ENCODE assay signal across 16 cellular contexts in genomic region chr6:106159531-106159940, GRCh38.
DNase-seq lines count a peak whose midpoint lies in the region; ATAC-seq, FAIRE-seq and TF ChIP-seq lines count a peak whose summit lies in the region.
"Had no signal": no experiment of that assay in that cellular context is flagged by ENCODE, and none has a peak within 500 bp of the region (broad histone marks: within the 10 kb centered on the region; RNA-seq: fewer than 3 reads in every experiment).

No MANE protein-coding gene starts in this region.

- H2BK5ac ChIP-seq in mesenchymal stem cell (ENCODE audit: low read depth, low read length, poor library complexity, severe bottlenecking), result no peak overlapping the region

- H4K91ac ChIP-seq in mesenchymal stem cell (ENCODE audit: low read length), result no peak overlapping the region

- peak overlapping the region; percentile 5 to 80 for H2BK12ac ChIP-seq in mesenchymal stem cell (ENCODE audit: low read length in 2 of 2)

- in situ Hi-C loops in mammary epithelial cell (cut with MboI; ENCODE audit: low sequenced_read_pairs in 2 of 2), result no loop called here

- intact Hi-C loops in mammary epithelial cell (cut with micrococcal nuclease), result no loop called here
- intact Hi-C loops in Calu3 (cut with micrococcal nuclease; ENCODE audit: unreplicated experiment), result no loop called here

- no peaks in the 10 kb centered on the region for H3K4me1 Mint-ChIP-seq in Calu3 (ENCODE audit: low read depth, unreplicated experiment)

- H3K36me3 ChIP-seq in mammary epithelial cell (ENCODE audit: insufficient read depth, low read length) (no peaks in the 10 kb centered on the region), mesenchymal stem cell (ENCODE audit: control insufficient read depth in 1 of 2, insufficient read depth in 2 of 2, low read depth in 1 of 2, low read length in 2 of 2) (no peaks in the 10 kb centered on the region)
- H3K36me3 ChIP-seq: vagina had no signal

- no peaks in the 10 kb centered on the region for H4K20me1 ChIP-seq in mammary epithelial cell (ENCODE audit: insufficient read depth, low read length)

- H3K27me3 ChIP-seq in mammary epithelial cell (ENCODE audit: insufficient read depth, low read length), result no peaks in the 10 kb centered on the region
- no peaks in the 10 kb centered on the region for H3K27me3 ChIP-seq in mesenchymal stem cell (ENCODE audit: control insufficient read depth in 1 of 2, insufficient read depth in 1 of 2, low read length in 2 of 2)
- H3K27me3 ChIP-seq: vagina had no signal

- H3K79me1 ChIP-seq in mesenchymal stem cell (replicated peaks; ENCODE audit: low read length, poor library complexity, severe bottlenecking), result no peaks in the 10 kb centered on the region

- H3K23ac ChIP-seq in mesenchymal stem cell (ENCODE audit: low read length in 2 of 2), result no peak overlapping the region

- no peaks in the 10 kb centered on the region for H3K9me3 Mint-ChIP-seq in Calu3 (ENCODE audit: low read depth, unreplicated experiment)
- H3K9me3 Mint-ChIP-seq: CD8-positive, alpha-beta T cell; T-cell had no signal

- dilution Hi-C loops in mammary epithelial cell (cut with HindIII; ENCODE audit: low sequenced_read_pairs), result no loop called here

- CTCF ChIA-PET in mammary epithelial cell (lab: Charles Lee; ENCODE audit: low non-redundant PET), result no interaction called here
- CTCF ChIA-PET in Calu3 (lab: Charles Lee), result interaction anchor here (0.7 kb wide), 1 partner anchor 565 kb away, joined by 3 read pairs; no protein-coding TSS in a partner anchor

- H3K79me2 ChIP-seq in mammary epithelial cell (ENCODE audit: insufficient read depth, low read length), result no peaks in the 10 kb centered on the region

- H3K9me3 ChIP-seq in mammary epithelial cell (replicated peaks; ENCODE audit: insufficient read depth, low read length) (no peaks in the 10 kb centered on the region), mesenchymal stem cell (ENCODE audit: control insufficient read depth, low read length) (no peaks in the 10 kb centered on the region)
- H3K9me3 ChIP-seq: vagina had no signal

- BruUV-seq in mammary epithelial cell (replicated peaks; lab: Mats Ljungman, UMichigan) (no TSS peak), Calu3 (replicated peaks; lab: Mats Ljungman, UMichigan) (no TSS peak)

- TF ChIP-seq CTCF in mammary epithelial cell (conservative IDR thresholded peaks at IDR 0.05 in 1 of 2, IDR thresholded peaks at IDR 0.05 in 1 of 2; ENCODE audit: extremely low read depth in 1 of 2, insufficient read depth in 1 of 2, low read depth in 1 of 2, low read length in 2 of 2) (no peak), Calu3 (IDR thresholded peaks at IDR 0.05; ENCODE audit: unreplicated experiment) (no peak)

- DNase-seq in AG20443 (ENCODE audit: low spot score) (peak; percentile 93), M059J (ENCODE audit: low read depth) (peak; percentile 99), mammary epithelial cell (peak; percentile 86), mesenchymal stem cell (peak; percentile 74), Calu3 (no peak), inferior parietal cortex (ENCODE audit: extremely low spot score) (no peak), GM12891 (ENCODE audit: insufficient read length, low spot score) (no peak)
- DNase-seq: activated CD4-positive, alpha-beta T cell treated with anti-CD3 and anti-CD28 coated beads, Interleukin-2, amount 50 U/mL, for 1 hour; activated naive CD4-positive, alpha-beta T cell treated with Interleukin-2 at 50 U/mL for 16 hours; CD8-positive, alpha-beta T cell; dermis blood vessel endothelial cell; NCI-H774; T-cell had no signal

- H2BK120ac ChIP-seq in mesenchymal stem cell (ENCODE audit: low read depth, low read length), result no peak overlapping the region

- H3K36me3 Mint-ChIP-seq in Calu3 (ENCODE audit: insufficient read depth, unreplicated experiment), result no peaks in the 10 kb centered on the region
- H3K36me3 Mint-ChIP-seq: CD8-positive, alpha-beta T cell; T-cell had no signal

- no peak overlapping the region for H2AK5ac ChIP-seq in mesenchymal stem cell (ENCODE audit: low read length, severe bottlenecking)

- no peak overlapping the region for H3K4me3 ChIP-seq in mammary epithelial cell (replicated peaks in 1 of 3; ENCODE audit: insufficient read depth in 1 of 3, low read depth in 2 of 3, low read length in 3 of 3)
- H3K4me3 ChIP-seq in mesenchymal stem cell (ENCODE audit: insufficient read depth in 1 of 2, low read depth in 1 of 2, low read length in 2 of 2), result peak overlapping the region in 1 of 2 experiments; percentile 32
- H3K4me3 ChIP-seq: skin epidermis, vagina had no signal

- H3K18ac ChIP-seq in mesenchymal stem cell (ENCODE audit: low read depth in 1 of 2, low read length in 2 of 2), result peak overlapping the region in 1 of 2 experiments; percentile 72

- no peak overlapping the region for H3K4ac ChIP-seq in mesenchymal stem cell (ENCODE audit: low read depth in 1 of 2, low read length in 2 of 2)

- H3K4me1 ChIP-seq in mammary epithelial cell (ENCODE audit: insufficient read depth, low read length) (peaks cover 21% of the 10 kb centered on the region), mesenchymal stem cell (ENCODE audit: control insufficient read depth, insufficient read depth, low read depth, low read length) (peaks cover 24% of the 10 kb centered on the region)
- H3K4me1 ChIP-seq: vagina had no signal

- H3K4me2 ChIP-seq in mammary epithelial cell (ENCODE audit: insufficient read depth, low read depth, low read length), result peak overlapping the region; percentile 51
- no peak overlapping the region for H3K4me2 ChIP-seq in mesenchymal stem cell (ENCODE audit: low read length, poor library complexity, severe bottlenecking)

- H3K14ac ChIP-seq in mesenchymal stem cell (ENCODE audit: low read length in 2 of 2), result no peak overlapping the region

- H3K4me3 Mint-ChIP-seq in Calu3 (ENCODE audit: low read depth, unreplicated experiment), result no peak overlapping the region
- H3K4me3 Mint-ChIP-seq: CD8-positive, alpha-beta T cell; T-cell had no signal

- H2AFZ ChIP-seq in mammary epithelial cell (ENCODE audit: low read depth, low read length), result peak overlapping the region; percentile 79
- no peak overlapping the region for H2AFZ ChIP-seq in mesenchymal stem cell (ENCODE audit: low read depth, low read length)

- no peak for FAIRE-seq in GM12891 (lab: Jason Lieb, UNC)

- no peaks in the 10 kb centered on the region for H3K27me3 Mint-ChIP-seq in Calu3 (ENCODE audit: unreplicated experiment)

- no peak overlapping the region for H3K9ac ChIP-seq in mammary epithelial cell (ENCODE audit: insufficient read depth, low read length)
- no peak overlapping the region for H3K9ac ChIP-seq in mesenchymal stem cell (ENCODE audit: low read length)

- H2BK15ac ChIP-seq in mesenchymal stem cell (ENCODE audit: low read depth, poor library complexity, severe bottlenecking), result no peak overlapping the region

- no peak for ATAC-seq in GM21526 (IDR thresholded peaks at IDR 0.05; ENCODE audit: low FRiP score, unreplicated experiment)
- ATAC-seq: CD8-positive, alpha-beta T cell; T-cell had no signal

- H4K8ac ChIP-seq in mesenchymal stem cell (ENCODE audit: low read length), result no peak overlapping the region

- WGBS in mammary epithelial cell (ENCODE audit: low coverage, missing lambda C conversion rate), result 3% methylated on average over 3 of the region's 5 CpGs
- WGBS in mesenchymal stem cell, result 69% methylated on average over 5 of the region's 5 CpGs

- TF ChIP-seq POLR2A in GM12891 (IDR thresholded peaks at IDR 0.05; ENCODE audit: low read depth, low read length), result no peak

- H3K27ac ChIP-seq in mammary epithelial cell (ENCODE audit: insufficient read depth, low read depth, low read length) (no peak overlapping the region), mesenchymal stem cell (ENCODE audit: low read length, poor library complexity, severe bottlenecking) (peak overlapping the region; percentile 1)
- H3K27ac ChIP-seq: vagina had no signal

- no peak overlapping the region for H3K27ac Mint-ChIP-seq in Calu3 (ENCODE audit: unreplicated experiment)
- H3K27ac Mint-ChIP-seq: CD8-positive, alpha-beta T cell; T-cell had no signal

TF ChIP-seq in GM12891, 5 proteins besides CTCF, POLR2A, EP300 and RAD21:
- TF ChIP-seq POLR2AphosphoS5 (IDR thresholded peaks at IDR 0.05; ENCODE audit: low read depth, low read length) (no peak), PAX5 (IDR thresholded peaks at IDR 0.05; ENCODE audit: insufficient read depth, low read length, severe bottlenecking) (no peak), POU2F2 (IDR thresholded peaks at IDR 0.05; ENCODE audit: low read depth, low read length) (no peak), TAF1 (IDR thresholded peaks at IDR 0.05; ENCODE audit: low read depth, low read length) (no peak), SPI1 (IDR thresholded peaks at IDR 0.05; ENCODE audit: low read depth, low read length) (no peak)
TF ChIP-seq in GM12891: peak in this region for 0.

Comparison
In these comparisons a context has a peak if more than half of its experiments do, and no peak if none do; other contexts are left out.
1. DNase-seq: peak in AG20443 (single experiment), M059J (single experiment), mammary epithelial cell (single experiment) and mesenchymal stem cell (single experiment); none in Calu3 (single experiment), inferior parietal cortex (single experiment) and GM12891 (single experiment).